In genomic region chr7:42237162-42237821, GRCh38 we compare ENCODE assay signal across 8 cellular contexts. TPM values are rescaled to one million over a fixed set of nuclear protein-coding genes. Genes with fewer than 3 reads are reported as not detected.
DNase-seq lines count a peak whose midpoint lies in the region; ATAC-seq, FAIRE-seq and TF ChIP-seq lines count a peak whose summit lies in the region.

TSS of gene GLI3 (minus strand) at chr7:42237209. CDS start at chr7:42223253, 13,956 bp downstream.

- FAIRE-seq in bronchial epithelial cell (lab: Jason Lieb, UNC), result no peak

- peak; percentile 77 for ATAC-seq in HG02852 (IDR thresholded peaks at IDR 0.05; ENCODE audit: unreplicated experiment)

- H3K9me3 ChIP-seq in NT2/D1 (ENCODE audit: insufficient read depth, low read length), result no peaks in the 10 kb centered on the region

- peak within 1 kb of the TSS; percentile 90 for H3K9ac ChIP-seq in NT2/D1 (ENCODE audit: insufficient read length, low read depth)

- DNase-seq in A172 (ENCODE audit: low spot score) (peak; percentile 89), GM10266 (ENCODE audit: extremely low spot score) (peak; percentile 86), NT2/D1 (ENCODE audit: low read depth, low spot score) (peak; percentile 92), bronchial epithelial cell (ENCODE audit: low read depth) (peak; percentile 81), iPS-NIHi7 (ENCODE audit: extremely low spot score) (peak; percentile 82), skeletal muscle cell (ENCODE audit: low read depth) (peak; percentile 85)
- DNase-seq in stimulated activated naive CD4-positive, alpha-beta T cell treated with Interleukin-2 at 50 U/mL for 16 hours (lab: John Stamatoyannopoulos, UW), result no peak

- H3K4me1 ChIP-seq in NT2/D1 (ENCODE audit: insufficient read depth, insufficient read length), result no peaks in the 10 kb centered on the region

- H3K36me3 ChIP-seq in NT2/D1 (ENCODE audit: insufficient read depth, insufficient read length, low read length), result no peaks in the 10 kb centered on the region
- no peaks in the 10 kb centered on the region for H3K36me3 ChIP-seq in bronchial epithelial cell (ENCODE audit: control insufficient read depth, insufficient read depth, low read length)

- TF ChIP-seq CTCF in GM10266 (IDR thresholded peaks at IDR 0.05; ENCODE audit: control insufficient read depth, insufficient read depth, low read depth, missing control alignments) (no peak), bronchial epithelial cell (IDR thresholded peaks at IDR 0.05; ENCODE audit: insufficient read depth, low read length, severe bottlenecking) (peak; percentile 46)

- peaks cover 8% of the 10 kb centered on the region for H3K27me3 ChIP-seq in NT2/D1 (ENCODE audit: insufficient read depth, insufficient read length)
- no peaks in the 10 kb centered on the region for H3K27me3 ChIP-seq in bronchial epithelial cell (ENCODE audit: control insufficient read depth, insufficient read depth, low read length)

- H3K4me3 ChIP-seq in NT2/D1 (ENCODE audit: insufficient read length, low read depth), result peak within 1 kb of the TSS; percentile 87
- peak within 1 kb of the TSS; percentile 92 for H3K4me3 ChIP-seq in bronchial epithelial cell (ENCODE audit: low read depth, low read length)
- H3K4me3 ChIP-seq in skeletal muscle cell (ENCODE audit: low read depth, low read length), result peak within 1 kb of the TSS; percentile 89

RNA-seq across cellular contexts. Expression of gene GLI3, which starts in this region (rescaled TPM):
- total RNA-seq in A172 (2014; rRNA removed; shearing (Covaris generic)), result 2.5 and 2.8 TPM in 2 replicates
- total RNA-seq in bronchial epithelial cell, result 1.3 and 2.4 TPM in 2 replicates
